ENCODE assay signal across 9 cellular contexts in genomic region chr17:66347661-66348604, GRCh38. TPM values are rescaled to one million over a fixed set of nuclear protein-coding genes. Genes with fewer than 3 reads are reported as not detected.
DNase-seq lines count a peak whose midpoint lies in the region; ATAC-seq and TF ChIP-seq lines count a peak whose summit lies in the region.
"Had no signal": no experiment of that assay in that cellular context is flagged by ENCODE, and none has a peak within 500 bp of the region (broad histone marks: within the 10 kb centered on the region; RNA-seq: fewer than 3 reads in every experiment).

No MANE protein-coding gene starts in this region.

- no peak overlapping the region for H3K4me3 ChIP-seq in liver (ENCODE audit: low read depth in 1 of 3, low read length in 3 of 3)

- H3K27ac Mint-ChIP-seq in activated T-helper 17 cell treated with anti-CD3 and anti-CD28 coated beads, Interleukin-2, amount 50 U/mL, for 72 hours, result peak overlapping the region; percentile 3

- peaks cover 4 to 22% (median 16%) of the 10 kb centered on the region in 4 donors for H3K4me1 ChIP-seq in liver (ENCODE audit: control insufficient read depth in 4 of 4, insufficient read depth in 4 of 4, low read length in 3 of 4)

- H3K27ac ChIP-seq in liver (ENCODE audit: low read depth in 1 of 2, low read length in 2 of 2), result peak overlapping the region in 1 of 2 donors; percentile 22

- ATAC-seq in activated T-helper 17 cell treated with anti-CD3 and anti-CD28 coated beads, Interleukin-2, amount 50 U/mL, for 72 hours (replicated peaks), result peak; percentile 64
- no peak for ATAC-seq in HG02678 (IDR thresholded peaks at IDR 0.05; ENCODE audit: unreplicated experiment)

- H3K9me3 ChIP-seq in liver (ENCODE audit: control insufficient read depth in 4 of 4, low read length in 3 of 4), result no peaks in the 10 kb centered on the region

- 70% methylated on average over 10 of the region's 10 CpGs for WGBS in liver

- H3K36me3 Mint-ChIP-seq in activated T-helper 17 cell treated with anti-CD3 and anti-CD28 coated beads, Interleukin-2, amount 50 U/mL, for 72 hours (ENCODE audit: low read depth), result peaks cover 8% of the 10 kb centered on the region

- no peak for TF ChIP-seq CTCF in liver (IDR thresholded peaks at IDR 0.05; ENCODE audit: low read depth, low read length, missing input control)

- no peaks in the 10 kb centered on the region for H3K27me3 Mint-ChIP-seq in activated T-helper 17 cell treated with anti-CD3 and anti-CD28 coated beads, Interleukin-2, amount 50 U/mL, for 72 hours

- H3K4me1 Mint-ChIP-seq in activated T-helper 17 cell treated with anti-CD3 and anti-CD28 coated beads, Interleukin-2, amount 50 U/mL, for 72 hours, result peaks cover 35% of the 10 kb centered on the region

- H3K9ac ChIP-seq in liver (ENCODE audit: low read depth in 1 of 2, low read length in 2 of 2), result no peak overlapping the region

- H3K36me3 ChIP-seq in liver (ENCODE audit: control insufficient read depth in 4 of 4, insufficient read depth in 3 of 4, low read depth in 1 of 4, low read length in 3 of 4), result no peaks in the 10 kb centered on the region

- TF ChIP-seq RAD21 in liver (IDR thresholded peaks at IDR 0.05), result no peak

- DNase-seq in NCI-H1436 treated with DMSO at 0.1 percent for 48 hours (lab: John Stamatoyannopoulos, UW) (peak; percentile 19), NCI-H1436 (lab: John Stamatoyannopoulos, UW) (no peak), LHCN-M2 (ENCODE audit: low read depth) (peak; percentile 63), pons (ENCODE audit: low spot score) (no peak), Ammon's horn (ENCODE audit: low spot score) (no peak)
- DNase-seq: RPMI8226 had no signal

- H3K9me3 Mint-ChIP-seq in activated T-helper 17 cell treated with anti-CD3 and anti-CD28 coated beads, Interleukin-2, amount 50 U/mL, for 72 hours, result no peaks in the 10 kb centered on the region

- peak overlapping the region; percentile 26 for H3K4me3 Mint-ChIP-seq in activated T-helper 17 cell treated with anti-CD3 and anti-CD28 coated beads, Interleukin-2, amount 50 U/mL, for 72 hours

- H3K27me3 ChIP-seq in liver (ENCODE audit: control insufficient read depth in 4 of 4, insufficient read depth in 4 of 4, low read length in 3 of 4), result no peaks in the 10 kb centered on the region

TF ChIP-seq in liver, 16 proteins besides CTCF, POLR2A, EP300 and RAD21:
- TF ChIP-seq YY1 (IDR thresholded peaks at IDR 0.05) (peak; percentile 38), REST (IDR thresholded peaks at IDR 0.05) (peak; percentile 12), HNF4A (conservative IDR thresholded peaks at IDR 0.05) (peak; percentile 5 to 21), SP1 (IDR thresholded peaks at IDR 0.05) (no peak)
TF ChIP-seq in liver: peak in this region for 3.

RNA-seq across cellular contexts. Expression of gene PRKCA, which starts 45.5 kb away (rescaled TPM):
- total RNA-seq in LHCN-M2 (2014; rRNA removed) (24.0 and 26.8 TPM in 2 replicates), liver (10 to 100 TPM in 1 of 2 donors, 1 to 10 TPM in 1; 7.6 to 14.1 TPM)
- 20.3 TPM for polyA plus RNA-seq in LHCN-M2 (2012)
- 10 to 100 TPM; 58.2 to 86.0 TPM for total RNA-seq in activated T-helper 17 cell treated with anti-CD3 and anti-CD28 coated beads, Interleukin-2, amount 50 U/mL, for 72 hours
- 1 to 10 TPM; 3.0 to 3.3 TPM for polyA plus RNA-seq in liver

Comparison
In these comparisons a context has a peak if more than half of its experiments do, and no peak if none do; other contexts are left out.
1. DNase-seq: peak in NCI-H1436 treated with DMSO at 0.1 percent for 48 hours (single experiment) and LHCN-M2 (single experiment); none in NCI-H1436 (single experiment), pons (single experiment) and Ammon's horn (single experiment).